Comparison of ENCODE assay signal across 22 cellular contexts in genomic region chr5:87434461-87434860, GRCh38. TPM values are rescaled to one million over a fixed set of nuclear protein-coding genes. Genes with fewer than 3 reads are reported as not detected.
DNase-seq lines count a peak whose midpoint lies in the region; ATAC-seq lines count a peak whose summit lies in the region.
"Had no signal": no experiment of that assay in that cellular context is flagged by ENCODE, and none has a peak within 500 bp of the region (broad histone marks: within the 10 kb centered on the region; RNA-seq: fewer than 3 reads in every experiment).

No MANE protein-coding gene starts in this region.

- ATAC-seq in left colon (peak; percentile 78), GM21529 (IDR thresholded peaks at IDR 0.05; ENCODE audit: unreplicated experiment) (no peak)
- no peak for ATAC-seq in natural killer cell treated with Interleukin-12 subunit alpha and Interleukin-12 subunit beta and Interleukin-15 and Interleukin-18, amount 100 ng/mL, for 72 hours
- ATAC-seq: GM12878 had no signal

- no peaks in the 10 kb centered on the region for H3K9me3 Mint-ChIP-seq in natural killer cell treated with Interleukin-12 subunit alpha and Interleukin-12 subunit beta and Interleukin-15 and Interleukin-18, amount 100 ng/mL, for 72 hours
- H3K9me3 Mint-ChIP-seq: CD8-positive, alpha-beta memory T cell had no signal

- no peak overlapping the region for H3K9ac ChIP-seq in mucosa of rectum (ENCODE audit: low read depth in 1 of 2, low read length in 2 of 2)
- H3K9ac ChIP-seq: BLaER1 had no signal

- H3K27me3 ChIP-seq in mucosa of rectum (ENCODE audit: control insufficient read depth in 2 of 2, insufficient read depth in 2 of 2, low read length in 2 of 2) = no peaks in the 10 kb centered on the region
- H3K27me3 ChIP-seq: BE2C, BLaER1 had no signal

- H3K27ac Mint-ChIP-seq in natural killer cell treated with Interleukin-12 subunit alpha and Interleukin-12 subunit beta and Interleukin-15 and Interleukin-18, amount 100 ng/mL, for 72 hours = no peak overlapping the region
- H3K27ac Mint-ChIP-seq: CD14-positive monocyte; CD4-positive, alpha-beta memory T cell; CD8-positive, alpha-beta memory T cell had no signal

- no peaks in the 10 kb centered on the region for H3K9me3 ChIP-seq in mucosa of rectum (ENCODE audit: control insufficient read depth in 2 of 2, low read length in 2 of 2)
- H3K9me3 ChIP-seq: BE2C, BLaER1 had no signal

- H3K27ac ChIP-seq in mucosa of rectum (ENCODE audit: low read depth in 2 of 2, low read length in 2 of 2) = peak overlapping the region; percentile 43 to 48
- H3K27ac ChIP-seq: BLaER1 had no signal

- no peaks in the 10 kb centered on the region for H3K36me3 Mint-ChIP-seq in natural killer cell treated with Interleukin-12 subunit alpha and Interleukin-12 subunit beta and Interleukin-15 and Interleukin-18, amount 100 ng/mL, for 72 hours
- H3K36me3 Mint-ChIP-seq: CD14-positive monocyte; CD4-positive, alpha-beta memory T cell; CD4-positive, CD25-positive, alpha-beta regulatory T cell had no signal

- intact Hi-C loops in left colon (cut with DNase I, micrococcal nuclease) = no loop called here

- DNase-seq in left colon = no peak
- no peak for DNase-seq in NCI-H82 treated with DMSO at 0.1 percent for 48 hours (lab: John Stamatoyannopoulos, UW; ENCODE audit: unreplicated experiment)
- DNase-seq in natural killer cell treated with Interleukin-12 subunit alpha and Interleukin-12 subunit beta and Interleukin-15 and Interleukin-18, amount 100 ng/mL, for 72 hours (ENCODE audit: low spot score) = no peak
- DNase-seq: 8988T; ACHN; BE2C; C1 segment of cervical spinal cord; CD4-positive, alpha-beta memory T cell; CD4-positive, CD25-positive, alpha-beta regulatory T cell; CD8-positive, alpha-beta memory T cell; COR-L47; DMS 273 treated with DMSO at 0.1 percent for 48 hours; DMS153; DMS79; DND-41; EL; GDM1 had no signal

- no peak overlapping the region for H3K4me3 ChIP-seq in mucosa of rectum (ENCODE audit: low read length in 2 of 2)
- H3K4me3 ChIP-seq: BLaER1, GM12878 had no signal

- no peaks in the 10 kb centered on the region for H3K36me3 ChIP-seq in mucosa of rectum (ENCODE audit: control insufficient read depth in 2 of 2, insufficient read depth in 2 of 2, low read length in 2 of 2)
- H3K36me3 ChIP-seq: BE2C, BLaER1 had no signal

- no peak overlapping the region for H3K4me3 Mint-ChIP-seq in natural killer cell treated with Interleukin-12 subunit alpha and Interleukin-12 subunit beta and Interleukin-15 and Interleukin-18, amount 100 ng/mL, for 72 hours
- H3K4me3 Mint-ChIP-seq: CD14-positive monocyte; CD4-positive, alpha-beta memory T cell; CD4-positive, CD25-positive, alpha-beta regulatory T cell; CD8-positive, alpha-beta memory T cell had no signal

- peaks cover 26 to 27% of the 10 kb centered on the region in 2 donors for H3K27me3 Mint-ChIP-seq in natural killer cell treated with Interleukin-12 subunit alpha and Interleukin-12 subunit beta and Interleukin-15 and Interleukin-18, amount 100 ng/mL, for 72 hours

- H3K4me1 ChIP-seq in mucosa of rectum (ENCODE audit: control insufficient read depth in 2 of 2, insufficient read depth in 2 of 2, low read length in 2 of 2) = peaks cover 0 to 6% of the 10 kb centered on the region in 2 donors
- H3K4me1 ChIP-seq: BE2C, BLaER1 had no signal

- no peaks in the 10 kb centered on the region for H3K4me1 Mint-ChIP-seq in natural killer cell treated with Interleukin-12 subunit alpha and Interleukin-12 subunit beta and Interleukin-15 and Interleukin-18, amount 100 ng/mL, for 72 hours (ENCODE audit: low read depth in 2 of 2)
- H3K4me1 Mint-ChIP-seq: CD14-positive monocyte; CD4-positive, alpha-beta memory T cell; CD4-positive, CD25-positive, alpha-beta regulatory T cell; CD8-positive, alpha-beta memory T cell had no signal

RNA-seq across cellular contexts. Expression of gene CCNH, which starts 21.7 kb away (rescaled TPM):
- 10 to 100 TPM; 40.0 to 47.1 TPM for total RNA-seq in left colon
- 10 to 100 TPM; 63.2 to 96.9 TPM for total RNA-seq in natural killer cell treated with Interleukin-12 subunit alpha and Interleukin-12 subunit beta and Interleukin-15 and Interleukin-18, amount 100 ng/mL, for 72 hours
